In genomic region chr16:4505356-4506153, GRCh38 we compare ENCODE assay signal across 9 cellular contexts. TPM values are rescaled to one million over a fixed set of nuclear protein-coding genes. Genes with fewer than 3 reads are reported as not detected.
DNase-seq lines count a peak whose midpoint lies in the region; ATAC-seq and TF ChIP-seq lines count a peak whose summit lies in the region.
"Had no signal": no experiment of that assay in that cellular context is flagged by ENCODE, and none has a peak within 500 bp of the region (broad histone marks: within the 10 kb centered on the region; RNA-seq: fewer than 3 reads in every experiment).

No MANE protein-coding gene starts in this region.

- no peak overlapping the region for H3K4me3 Mint-ChIP-seq in nephron progenitor cell

- no peak overlapping the region for H3K27ac ChIP-seq in uterus
- H3K27ac ChIP-seq: parathyroid adenoma had no signal

- no peak for TF ChIP-seq POLR2A in uterus (IDR thresholded peaks at IDR 0.05)

- no peaks in the 10 kb centered on the region for H3K27me3 ChIP-seq in uterus

- DNase-seq in Right ventricle myocardium superior, result peak; percentile 58
- DNase-seq in left ventricle myocardium superior, result no peak
- DNase-seq in NOMO-1 treated with dmso at 0.1 percent for 144 hours (lab: John Stamatoyannopoulos, UW; ENCODE audit: unreplicated experiment), result peak; percentile 93
- DNase-seq in activated T-helper 1 cell treated with anti-CD3 and anti-CD28 coated beads, Interleukin-2, amount 50 U/mL, for 16 hours (ENCODE audit: low read depth in 1 of 2, low spot score in 1 of 2), result peak; percentile 49 to 53
- no peak for DNase-seq in nephron progenitor cell
- DNase-seq in uterus, result no peak
- no peak for DNase-seq in OCI-M1 (lab: John Stamatoyannopoulos, UW)
- no peak for DNase-seq in NCI-H69 (lab: John Stamatoyannopoulos, UW)

- H3K27ac Mint-ChIP-seq in nephron progenitor cell, result peak overlapping the region; percentile 43

- ATAC-seq in Right ventricle myocardium superior (ENCODE audit: poor library complexity) (no peak), left ventricle myocardium superior (no peak)

- TF ChIP-seq CTCF in nephron progenitor cell (IDR thresholded peaks at IDR 0.05), result no peak
- TF ChIP-seq CTCF in uterus (IDR thresholded peaks at IDR 0.05), result no peak

- H3K36me3 Mint-ChIP-seq in nephron progenitor cell (ENCODE audit: low read depth), result no peaks in the 10 kb centered on the region

- H3K4me1 ChIP-seq in uterus, result peaks cover 0 to 6% of the 10 kb centered on the region in 2 donors
- H3K4me1 ChIP-seq: parathyroid adenoma had no signal

- H3K4me1 Mint-ChIP-seq in nephron progenitor cell, result peaks cover 4% of the 10 kb centered on the region

- intact Hi-C loops in Right ventricle myocardium superior (cut with DNase I) (loop anchor here (5.0 kb wide), 1 partner anchor 37 kb away; no protein-coding TSS in a partner anchor), left ventricle myocardium superior (cut with micrococcal nuclease) (loop anchor here (10.0 kb wide), 1 partner anchor 49 kb away; the partner anchor contains the start of gene C16orf96), uterus (cut with DNase I; ENCODE audit: low total_unique reads) (no loop called here)

- H3K36me3 ChIP-seq in uterus, result no peaks in the 10 kb centered on the region

- H3K27me3 Mint-ChIP-seq in nephron progenitor cell (ENCODE audit: low read depth, poor library complexity), result peaks cover 3% of the 10 kb centered on the region

- H3K9me3 Mint-ChIP-seq in nephron progenitor cell, result no peaks in the 10 kb centered on the region

- H3K4me3 ChIP-seq in uterus, result no peak overlapping the region

- no peaks in the 10 kb centered on the region for H3K9me3 ChIP-seq in uterus

RNA-seq across cellular contexts. Expression of gene HMOX2, which starts 29.4 kb away (rescaled TPM):
- 125 TPM for total RNA-seq in Right ventricle myocardium superior
- 121 TPM for total RNA-seq in left ventricle myocardium superior
- total RNA-seq in uterus, result 10 to 100 TPM; 13.2 to 43.1 (median 34.1) TPM

RNA-seq across cellular contexts. Expression of gene NMRAL1, which starts 31.1 kb away (rescaled TPM):
- total RNA-seq in Right ventricle myocardium superior, result 24.9 TPM
- 24.7 TPM for total RNA-seq in left ventricle myocardium superior
- total RNA-seq in uterus, result 100 to 1,000 TPM in 1 of 4 donors, 10 to 100 TPM in 3; 37.0 to 320 (median 59.3) TPM

RNA-seq across cellular contexts. Expression of gene CDIP1, which starts 33.0 kb away (rescaled TPM):
- total RNA-seq in Right ventricle myocardium superior (45.2 TPM), left ventricle myocardium superior (53.3 TPM), uterus (10 to 100 TPM in 2 of 4 donors, 1 to 10 TPM in 2; 5.0 to 40.6 (median 11.1) TPM)

RNA-seq across cellular contexts. Expression of gene C16orf96, which starts 50.6 kb away (rescaled TPM):
- 0.11 TPM for total RNA-seq in Right ventricle myocardium superior
- 0.07 TPM for total RNA-seq in left ventricle myocardium superior
- under 1 TPM in 3 of 4 donors, not detected in 1; 0.26 to 0.35 (median 0.30) TPM for total RNA-seq in uterus

Comparison
In these comparisons a context has a peak if more than half of its experiments do, and no peak if none do; other contexts are left out.
1. DNase-seq: peak in Right ventricle myocardium superior (single experiment), NOMO-1 treated with dmso at 0.1 percent for 144 hours (single experiment) and activated T-helper 1 cell treated with anti-CD3 and anti-CD28 coated beads, Interleukin-2, amount 50 U/mL, for 16 hours (2 of 2); none in left ventricle myocardium superior (single experiment), nephron progenitor cell (single experiment), uterus (0 of 2), OCI-M1 (single experiment) and NCI-H69 (single experiment).